8 cellular contexts compared by ENCODE assay signal in genomic region chr5:158819840-158820620, GRCh38.
DNase-seq lines count a peak whose midpoint lies in the region; ATAC-seq, FAIRE-seq and TF ChIP-seq lines count a peak whose summit lies in the region.

No MANE protein-coding gene starts in this region.

- no peak overlapping the region for H2BK5ac ChIP-seq in trophoblast cell (ENCODE audit: low read depth, low read length, poor library complexity)

- H3K4me1 ChIP-seq in trophoblast cell (ENCODE audit: control insufficient read depth in 1 of 2, insufficient read depth in 2 of 2, low read length in 2 of 2), result no peaks in the 10 kb centered on the region
- H3K4me1 ChIP-seq in body of pancreas, result no peaks in the 10 kb centered on the region

- H2AK5ac ChIP-seq in trophoblast cell (ENCODE audit: low read length), result no peak overlapping the region

- H3K27ac ChIP-seq in trophoblast cell (ENCODE audit: low read depth, low read length) (no peak overlapping the region), body of pancreas (no peak overlapping the region)

- H3K36me3 Mint-ChIP-seq in chondrocyte (ENCODE audit: low read depth), result peaks cover 28% of the 10 kb centered on the region

- H4K12ac ChIP-seq in trophoblast cell (ENCODE audit: low read depth, low read length), result no peak overlapping the region

- WGBS in trophoblast cell (ENCODE audit: extremely low coverage, insufficient coverage, insufficient read length), result no CpG with 5 or more reads among the region's 10 CpGs
- WGBS in body of pancreas, 2 donors, result 76 to 86% methylated on average over 10 of the region's 10 CpGs

- ATAC-seq in GM19468 (IDR thresholded peaks at IDR 0.05; ENCODE audit: extremely low read depth, unreplicated experiment) (peak; percentile 26), HG03520 (IDR thresholded peaks at IDR 0.05; ENCODE audit: unreplicated experiment) (peak; percentile 76), body of pancreas (no peak)

- no peak overlapping the region for H3K27ac Mint-ChIP-seq in chondrocyte (ENCODE audit: unreplicated experiment)

- H3K27me3 ChIP-seq in trophoblast cell (ENCODE audit: insufficient read depth, low read length), result peaks cover 2% of the 10 kb centered on the region
- no peaks in the 10 kb centered on the region for H3K27me3 ChIP-seq in body of pancreas

- no peak overlapping the region for H3K9ac ChIP-seq in trophoblast cell (ENCODE audit: low read length)

- H3K27me3 Mint-ChIP-seq in chondrocyte (ENCODE audit: low read depth), result no peaks in the 10 kb centered on the region

- no peak for TF ChIP-seq POLR2A in body of pancreas (IDR thresholded peaks at IDR 0.05)

- no peak overlapping the region for H3K14ac ChIP-seq in trophoblast cell (ENCODE audit: low read length)

- H2BK12ac ChIP-seq in trophoblast cell (ENCODE audit: low read length), result no peak overlapping the region

- intact Hi-C loops in cardiac septum (cut with DNase I) (no loop called here), body of pancreas (cut with DNase I) (no loop called here)

- H3K9me3 ChIP-seq in trophoblast cell (ENCODE audit: insufficient read depth, low read depth, low read length) (no peaks in the 10 kb centered on the region), body of pancreas (no peaks in the 10 kb centered on the region)

- peaks cover 7% of the 10 kb centered on the region for H3K9me3 Mint-ChIP-seq in chondrocyte (ENCODE audit: low read depth)

- no peaks in the 10 kb centered on the region for H3K36me3 ChIP-seq in trophoblast cell (ENCODE audit: control insufficient read depth in 1 of 2, insufficient read depth in 2 of 2, low read length in 2 of 2)
- no peaks in the 10 kb centered on the region for H3K36me3 ChIP-seq in body of pancreas (replicated peaks in 1 of 2; ENCODE audit: insufficient read depth in 1 of 2, low read depth in 2 of 2)

- no peak overlapping the region for H3K23ac ChIP-seq in trophoblast cell (ENCODE audit: low read length)

- H3K79me1 ChIP-seq in trophoblast cell (ENCODE audit: low read length), result no peaks in the 10 kb centered on the region

- DNase-seq in EH (ENCODE audit: low read depth), result peak; percentile 34
- DNase-seq in cardiac septum (ENCODE audit: low spot score), result no peak
- no peak for DNase-seq in trophoblast cell
- DNase-seq in body of pancreas, result no peak
- DNase-seq in chondrocyte (ENCODE audit: low spot score), result no peak

- H3K4me3 Mint-ChIP-seq in chondrocyte (ENCODE audit: unreplicated experiment), result no peak overlapping the region

- no peak overlapping the region for H3K4me2 ChIP-seq in trophoblast cell (ENCODE audit: low read length)

- H2AFZ ChIP-seq in trophoblast cell (ENCODE audit: insufficient read depth, low read length, poor library complexity), result no peak overlapping the region

- H3K4me3 ChIP-seq in trophoblast cell (ENCODE audit: low read depth, low read length), result no peak overlapping the region
- H3K4me3 ChIP-seq in body of pancreas, result no peak overlapping the region

- no peak overlapping the region for H2BK120ac ChIP-seq in trophoblast cell (ENCODE audit: insufficient read depth, low read length, poor library complexity)

- TF ChIP-seq CTCF in body of pancreas (IDR thresholded peaks at IDR 0.05), result no peak
- TF ChIP-seq CTCF in chondrocyte (IDR thresholded peaks at IDR 0.05), result no peak

- peaks cover 29% of the 10 kb centered on the region for H3K4me1 Mint-ChIP-seq in chondrocyte (ENCODE audit: low read depth)

- no peak overlapping the region for H3K18ac ChIP-seq in trophoblast cell (ENCODE audit: low read length)

- no peaks in the 10 kb centered on the region for H3K79me2 ChIP-seq in trophoblast cell (ENCODE audit: control insufficient read depth, insufficient read depth, low read length, poor library complexity)

- FAIRE-seq in endometrium (lab: Jason Lieb, UNC), result peak; percentile 15

- H4K8ac ChIP-seq in trophoblast cell (ENCODE audit: low read depth, low read length), result no peak overlapping the region

- no peak overlapping the region for H4K91ac ChIP-seq in trophoblast cell (ENCODE audit: low read depth, low read length)

- no peak overlapping the region for H3K4ac ChIP-seq in trophoblast cell (ENCODE audit: low read depth, low read length)
